ENCODE assay signal across 8 cellular contexts in the genomic region with DNA sequence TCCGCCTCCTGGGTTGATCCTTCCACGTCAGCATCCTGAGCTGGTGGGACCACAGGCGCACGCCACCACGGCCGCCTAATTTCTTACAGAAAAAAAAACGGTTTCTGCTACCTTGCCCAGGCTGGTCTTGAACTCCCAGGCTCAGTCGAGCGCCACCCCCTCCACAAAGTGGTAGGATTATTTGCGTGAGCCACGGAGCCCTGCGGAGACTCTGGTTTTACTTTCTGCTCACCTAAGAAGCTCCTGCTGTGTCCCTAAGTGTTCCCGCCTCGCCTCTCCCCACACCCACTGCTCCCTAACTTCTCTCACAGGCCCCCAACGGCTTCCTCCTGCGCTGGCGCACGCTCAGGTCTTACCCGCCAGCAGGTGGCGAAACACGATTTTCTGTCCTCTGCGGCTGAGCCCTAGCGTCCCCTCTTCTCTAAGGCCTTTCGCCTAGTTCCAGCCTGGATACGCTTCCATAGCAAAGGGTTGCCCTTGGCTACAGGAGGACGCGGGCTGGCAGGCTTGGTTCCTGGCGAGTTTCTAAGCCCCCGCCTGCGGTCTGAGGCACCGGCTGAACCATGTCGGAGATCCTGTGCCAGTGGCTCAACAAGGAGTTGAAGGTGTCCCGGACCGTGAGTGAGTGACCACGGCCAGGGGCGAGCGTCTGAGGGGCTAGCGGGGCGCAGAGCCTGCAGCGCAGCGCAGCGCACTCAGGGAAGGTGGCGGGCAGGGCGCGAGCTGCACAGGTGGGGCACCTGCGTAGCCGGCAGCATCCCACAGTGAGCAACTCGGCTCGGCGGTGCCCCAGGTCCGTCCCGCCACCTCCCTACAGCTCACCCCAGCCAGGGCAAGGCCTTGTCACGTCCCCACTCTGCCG. TPM values are rescaled to one million over a fixed set of nuclear protein-coding genes. Genes with fewer than 3 reads are reported as not detected.
DNase-seq lines count a peak whose midpoint lies in the region; ATAC-seq and TF ChIP-seq lines count a peak whose summit lies in the region.

A gene with protein sequence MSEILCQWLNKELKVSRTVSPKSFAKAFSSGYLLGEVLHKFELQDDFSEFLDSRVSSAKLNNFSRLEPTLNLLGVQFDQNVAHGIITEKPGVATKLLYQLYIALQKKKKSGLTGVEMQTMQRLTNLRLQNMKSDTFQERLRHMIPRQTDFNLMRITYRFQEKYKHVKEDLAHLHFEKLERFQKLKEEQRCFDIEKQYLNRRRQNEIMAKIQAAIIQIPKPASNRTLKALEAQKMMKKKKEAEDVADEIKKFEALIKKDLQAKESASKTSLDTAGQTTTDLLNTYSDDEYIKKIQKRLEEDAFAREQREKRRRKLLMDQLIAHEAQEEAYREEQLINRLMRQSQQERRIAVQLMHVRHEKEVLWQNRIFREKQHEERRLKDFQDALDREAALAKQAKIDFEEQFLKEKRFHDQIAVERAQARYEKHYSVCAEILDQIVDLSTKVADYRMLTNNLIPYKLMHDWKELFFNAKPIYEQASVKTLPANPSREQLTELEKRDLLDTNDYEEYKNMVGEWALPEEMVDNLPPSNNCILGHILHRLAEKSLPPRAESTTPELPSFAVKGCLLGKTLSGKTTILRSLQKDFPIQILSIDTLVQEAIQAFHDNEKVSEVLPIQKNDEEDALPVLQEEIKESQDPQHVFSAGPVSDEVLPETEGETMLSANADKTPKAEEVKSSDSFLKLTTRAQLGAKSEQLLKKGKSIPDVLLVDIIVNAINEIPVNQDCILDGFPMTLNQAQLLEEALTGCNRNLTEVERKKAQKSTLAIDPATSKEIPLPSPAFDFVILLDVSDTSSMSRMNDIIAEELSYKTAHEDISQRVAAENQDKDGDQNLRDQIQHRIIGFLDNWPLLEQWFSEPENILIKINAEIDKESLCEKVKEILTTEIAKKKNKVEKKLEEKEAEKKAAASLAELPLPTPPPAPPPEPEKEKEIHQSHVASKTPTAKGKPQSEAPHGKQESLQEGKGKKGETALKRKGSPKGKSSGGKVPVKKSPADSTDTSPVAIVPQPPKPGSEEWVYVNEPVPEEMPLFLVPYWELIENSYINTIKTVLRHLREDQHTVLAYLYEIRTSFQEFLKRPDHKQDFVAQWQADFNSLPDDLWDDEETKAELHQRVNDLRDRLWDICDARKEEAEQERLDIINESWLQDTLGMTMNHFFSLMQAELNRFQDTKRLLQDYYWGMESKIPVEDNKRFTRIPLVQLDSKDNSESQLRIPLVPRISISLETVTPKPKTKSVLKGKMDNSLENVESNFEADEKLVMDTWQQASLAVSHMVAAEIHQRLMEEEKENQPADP (N-terminal part only) (plus strand): TSS at position 429 of the 862 bp plus-strand sequence. CDS start 135 bp downstream, at position 564.

- H3K4me2 ChIP-seq in MM.1S (ENCODE audit: low read depth, low read length) (peak within 1 kb of the TSS; percentile 51), hepatocyte (peak within 1 kb of the TSS; percentile 82)

- TF ChIP-seq POLR2A in uterus (IDR thresholded peaks at IDR 0.05) = no peak

- 5% methylated on average over 47 of the region's 54 CpGs for WGBS in hepatocyte (ENCODE audit: low lambda C conversion rate, missing lambda C conversion rate)

- H3K9me2 ChIP-seq in MM.1S (replicated peaks; ENCODE audit: insufficient read depth, low read length) (no peaks in the 10 kb centered on the region), hepatocyte (replicated peaks; ENCODE audit: insufficient read depth) (no peaks in the 10 kb centered on the region)

- H3K36me3 ChIP-seq in MM.1S (replicated peaks; ENCODE audit: insufficient read depth, low read length) (no peaks in the 10 kb centered on the region), hepatocyte (replicated peaks; ENCODE audit: insufficient read depth, low read depth) (no peaks in the 10 kb centered on the region), uterus (no peaks in the 10 kb centered on the region)

- H3K9me3 ChIP-seq in MM.1S (replicated peaks; ENCODE audit: insufficient read depth, low read length) (no peaks in the 10 kb centered on the region), hepatocyte (ENCODE audit: low read depth) (no peaks in the 10 kb centered on the region), uterus (no peaks in the 10 kb centered on the region)

- peak within 1 kb of the TSS; percentile 74 for H3K9ac ChIP-seq in MM.1S (ENCODE audit: low read length)

- no peaks in the 10 kb centered on the region for H3K27me3 ChIP-seq in MM.1S (replicated peaks; ENCODE audit: insufficient read depth, low read length)
- H3K27me3 ChIP-seq in hepatocyte = no peaks in the 10 kb centered on the region
- no peaks in the 10 kb centered on the region for H3K27me3 ChIP-seq in uterus

- H3K79me2 ChIP-seq in MM.1S (ENCODE audit: low read length) = no peaks in the 10 kb centered on the region
- H3K79me2 ChIP-seq in hepatocyte = no peaks in the 10 kb centered on the region

- peak within 1 kb of the TSS; percentile 64; the same call in 1 of the 2 replicates for H3K27ac ChIP-seq in MM.1S (ENCODE audit: low read length)
- no peak within 1 kb of the TSS for H3K27ac ChIP-seq in hepatocyte
- peak within 1 kb of the TSS; percentile 61 to 64 for H3K27ac ChIP-seq in uterus

- H3K4me3 ChIP-seq in MM.1S (ENCODE audit: low read length) (peak within 1 kb of the TSS; percentile 91), astrocyte of the cerebellum (ENCODE audit: low read depth, low read length) (peak within 1 kb of the TSS; percentile 77), hepatocyte (peak within 1 kb of the TSS; percentile 48), uterus (peak within 1 kb of the TSS; percentile 55 to 88)

- ATAC-seq in GM21737 (IDR thresholded peaks at IDR 0.05; ENCODE audit: unreplicated experiment) = peak; percentile 94

- DNase-seq in D341Med (ENCODE audit: low spot score) (peak; percentile 59), MM.1S (peak; percentile 93), T-helper 22 cell (ENCODE audit: low read depth) (peak; percentile 55), astrocyte of the cerebellum (ENCODE audit: low read depth) (peak; percentile 72), hepatocyte (ENCODE audit: low spot score) (peak; percentile 94), putamen (ENCODE audit: low spot score) (peak; percentile 78), uterus (peak; percentile 83 to 86)

- H4K20me1 ChIP-seq in MM.1S (ENCODE audit: insufficient read depth, low read length) (no peaks in the 10 kb centered on the region), hepatocyte (ENCODE audit: insufficient read depth, poor library complexity, severe bottlenecking) (no peaks in the 10 kb centered on the region)

- H2AFZ ChIP-seq in MM.1S (ENCODE audit: low read length) = peak within 1 kb of the TSS; percentile 93
- H2AFZ ChIP-seq in hepatocyte = peak within 1 kb of the TSS; percentile 89

- intact Hi-C loops in uterus (cut with DNase I; ENCODE audit: low total_unique reads) = no loop called here

- in situ Hi-C loops in astrocyte of the cerebellum (cut with HindIII; ENCODE audit: low sequenced_read_pairs) = no loop called here

- H3K4me1 ChIP-seq in MM.1S (ENCODE audit: low read length) (no peaks in the 10 kb centered on the region), hepatocyte (ENCODE audit: insufficient read depth) (peaks cover 8% of the 10 kb centered on the region), uterus (peaks cover 0 to 6% of the 10 kb centered on the region in 2 donors)

- 0 out of 2 replicates have a peak, but pooled peaks cover 4% of the 10 kb centered on the region for H3F3A ChIP-seq in MM.1S (ENCODE audit: insufficient read depth, low read length)

- TF ChIP-seq CTCF in MM.1S (IDR thresholded peaks at IDR 0.05; ENCODE audit: low read length) = peak; percentile 89
- peak; percentile 86 for TF ChIP-seq CTCF in astrocyte of the cerebellum (IDR thresholded peaks at IDR 0.05; ENCODE audit: low read depth, low read length, missing control alignments)
- TF ChIP-seq CTCF in hepatocyte (IDR thresholded peaks at IDR 0.05; ENCODE audit: poor library complexity) = peak; percentile 96
- TF ChIP-seq CTCF in uterus (IDR thresholded peaks at IDR 0.05) = peak; percentile 70 to 79 (median 78)

RNA-seq across cellular contexts. Expression of the gene that starts here (rescaled TPM):
- total RNA-seq in hepatocyte = 5.1 and 5.7 TPM in 2 replicates
- polyA plus RNA-seq in hepatocyte = 3.6 and 5.1 TPM in 2 replicates
- total RNA-seq in uterus = 10 to 100 TPM in 3 of 4 donors, 1 to 10 TPM in 1; 3.3 to 71.0 (median 20.9) TPM
